1 cellular context compared by ENCODE assay signal in genomic region chr5:74640450-74641013, GRCh38.
TF ChIP-seq lines count a peak whose summit lies in the region.

A gene with protein sequence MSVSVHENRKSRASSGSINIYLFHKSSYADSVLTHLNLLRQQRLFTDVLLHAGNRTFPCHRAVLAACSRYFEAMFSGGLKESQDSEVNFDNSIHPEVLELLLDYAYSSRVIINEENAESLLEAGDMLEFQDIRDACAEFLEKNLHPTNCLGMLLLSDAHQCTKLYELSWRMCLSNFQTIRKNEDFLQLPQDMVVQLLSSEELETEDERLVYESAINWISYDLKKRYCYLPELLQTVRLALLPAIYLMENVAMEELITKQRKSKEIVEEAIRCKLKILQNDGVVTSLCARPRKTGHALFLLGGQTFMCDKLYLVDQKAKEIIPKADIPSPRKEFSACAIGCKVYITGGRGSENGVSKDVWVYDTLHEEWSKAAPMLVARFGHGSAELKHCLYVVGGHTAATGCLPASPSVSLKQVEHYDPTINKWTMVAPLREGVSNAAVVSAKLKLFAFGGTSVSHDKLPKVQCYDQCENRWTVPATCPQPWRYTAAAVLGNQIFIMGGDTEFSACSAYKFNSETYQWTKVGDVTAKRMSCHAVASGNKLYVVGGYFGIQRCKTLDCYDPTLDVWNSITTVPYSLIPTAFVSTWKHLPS (minus strand): TSS chr5:74640728. CDS start chr5:74636485, 4,243 bp downstream.

TF ChIP-seq in HepG2, 621 proteins besides CTCF, POLR2A, EP300 and RAD21 (continued from another document and continues in another):
- no peak for TF ChIP-seq TRAFD1 (CRISPR knock-in tag; IDR thresholded peaks at IDR 0.05; ENCODE audit: borderline replicate concordance)
- TF ChIP-seq STAG1 (CRISPR knock-in tag; IDR thresholded peaks at IDR 0.05), result peak; percentile 60
- TF ChIP-seq ZNF234 (CRISPR knock-in tag; conservative IDR thresholded peaks at IDR 0.05), result 0 out of 2 replicates have a peak, but pooled peaks have one; percentile 85
- peak; percentile 54; the same call in 1 of the 2 replicates for TF ChIP-seq KDM4B (CRISPR knock-in tag; IDR thresholded peaks at IDR 0.05)
- no peak for TF ChIP-seq PAF1 (CRISPR knock-in tag; IDR thresholded peaks at IDR 0.05)
- peak; percentile 69 for TF ChIP-seq RCOR2 (CRISPR knock-in tag; IDR thresholded peaks at IDR 0.05)
- peak; percentile 53; the same call in 1 of the 2 replicates for TF ChIP-seq ZNF121 (CRISPR knock-in tag; IDR thresholded peaks at IDR 0.05)
- TF ChIP-seq STAT5B (CRISPR knock-in tag; IDR thresholded peaks at IDR 0.05), result peak; percentile 59; the same call in 1 of the 2 replicates
- no peak for TF ChIP-seq CEBPZ (IDR thresholded peaks at IDR 0.05; ENCODE audit: low read length)
- TF ChIP-seq, protein P1, sequence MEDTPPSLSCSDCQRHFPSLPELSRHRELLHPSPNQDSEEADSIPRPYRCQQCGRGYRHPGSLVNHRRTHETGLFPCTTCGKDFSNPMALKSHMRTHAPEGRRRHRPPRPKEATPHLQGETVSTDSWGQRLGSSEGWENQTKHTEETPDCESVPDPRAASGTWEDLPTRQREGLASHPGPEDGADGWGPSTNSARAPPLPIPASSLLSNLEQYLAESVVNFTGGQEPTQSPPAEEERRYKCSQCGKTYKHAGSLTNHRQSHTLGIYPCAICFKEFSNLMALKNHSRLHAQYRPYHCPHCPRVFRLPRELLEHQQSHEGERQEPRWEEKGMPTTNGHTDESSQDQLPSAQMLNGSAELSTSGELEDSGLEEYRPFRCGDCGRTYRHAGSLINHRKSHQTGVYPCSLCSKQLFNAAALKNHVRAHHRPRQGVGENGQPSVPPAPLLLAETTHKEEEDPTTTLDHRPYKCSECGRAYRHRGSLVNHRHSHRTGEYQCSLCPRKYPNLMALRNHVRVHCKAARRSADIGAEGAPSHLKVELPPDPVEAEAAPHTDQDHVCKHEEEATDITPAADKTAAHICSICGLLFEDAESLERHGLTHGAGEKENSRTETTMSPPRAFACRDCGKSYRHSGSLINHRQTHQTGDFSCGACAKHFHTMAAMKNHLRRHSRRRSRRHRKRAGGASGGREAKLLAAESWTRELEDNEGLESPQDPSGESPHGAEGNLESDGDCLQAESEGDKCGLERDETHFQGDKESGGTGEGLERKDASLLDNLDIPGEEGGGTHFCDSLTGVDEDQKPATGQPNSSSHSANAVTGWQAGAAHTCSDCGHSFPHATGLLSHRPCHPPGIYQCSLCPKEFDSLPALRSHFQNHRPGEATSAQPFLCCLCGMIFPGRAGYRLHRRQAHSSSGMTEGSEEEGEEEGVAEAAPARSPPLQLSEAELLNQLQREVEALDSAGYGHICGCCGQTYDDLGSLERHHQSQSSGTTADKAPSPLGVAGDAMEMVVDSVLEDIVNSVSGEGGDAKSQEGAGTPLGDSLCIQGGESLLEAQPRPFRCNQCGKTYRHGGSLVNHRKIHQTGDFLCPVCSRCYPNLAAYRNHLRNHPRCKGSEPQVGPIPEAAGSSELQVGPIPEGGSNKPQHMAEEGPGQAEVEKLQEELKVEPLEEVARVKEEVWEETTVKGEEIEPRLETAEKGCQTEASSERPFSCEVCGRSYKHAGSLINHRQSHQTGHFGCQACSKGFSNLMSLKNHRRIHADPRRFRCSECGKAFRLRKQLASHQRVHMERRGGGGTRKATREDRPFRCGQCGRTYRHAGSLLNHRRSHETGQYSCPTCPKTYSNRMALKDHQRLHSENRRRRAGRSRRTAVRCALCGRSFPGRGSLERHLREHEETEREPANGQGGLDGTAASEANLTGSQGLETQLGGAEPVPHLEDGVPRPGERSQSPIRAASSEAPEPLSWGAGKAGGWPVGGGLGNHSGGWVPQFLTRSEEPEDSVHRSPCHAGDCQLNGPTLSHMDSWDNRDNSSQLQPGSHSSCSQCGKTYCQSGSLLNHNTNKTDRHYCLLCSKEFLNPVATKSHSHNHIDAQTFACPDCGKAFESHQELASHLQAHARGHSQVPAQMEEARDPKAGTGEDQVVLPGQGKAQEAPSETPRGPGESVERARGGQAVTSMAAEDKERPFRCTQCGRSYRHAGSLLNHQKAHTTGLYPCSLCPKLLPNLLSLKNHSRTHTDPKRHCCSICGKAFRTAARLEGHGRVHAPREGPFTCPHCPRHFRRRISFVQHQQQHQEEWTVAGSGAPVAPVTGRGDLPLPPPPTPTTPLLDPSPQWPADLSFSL (CRISPR knock-in tag; IDR thresholded peaks at IDR 0.05), result peak; percentile 69; the same call in 1 of the 2 replicates
- no peak for TF ChIP-seq ATM (IDR thresholded peaks at IDR 0.05; ENCODE audit: borderline replicate concordance)
- TF ChIP-seq CBFB (CRISPR knock-in tag; IDR thresholded peaks at IDR 0.05), result no peak
- no peak for TF ChIP-seq TP53 (CRISPR knock-in tag; conservative IDR thresholded peaks at IDR 0.05)
- no peak for TF ChIP-seq PLRG1 (conservative IDR thresholded peaks at IDR 0.05)
- no peak for TF ChIP-seq DZIP1 (CRISPR knock-in tag; IDR thresholded peaks at IDR 0.05)
- TF ChIP-seq ZNF232 (CRISPR knock-in tag; IDR thresholded peaks at IDR 0.05; ENCODE audit: borderline replicate concordance), result no peak
- peak; percentile 35 for TF ChIP-seq ZNF749 (CRISPR knock-in tag; IDR thresholded peaks at IDR 0.05; ENCODE audit: borderline replicate concordance)
- TF ChIP-seq, protein P2, sequence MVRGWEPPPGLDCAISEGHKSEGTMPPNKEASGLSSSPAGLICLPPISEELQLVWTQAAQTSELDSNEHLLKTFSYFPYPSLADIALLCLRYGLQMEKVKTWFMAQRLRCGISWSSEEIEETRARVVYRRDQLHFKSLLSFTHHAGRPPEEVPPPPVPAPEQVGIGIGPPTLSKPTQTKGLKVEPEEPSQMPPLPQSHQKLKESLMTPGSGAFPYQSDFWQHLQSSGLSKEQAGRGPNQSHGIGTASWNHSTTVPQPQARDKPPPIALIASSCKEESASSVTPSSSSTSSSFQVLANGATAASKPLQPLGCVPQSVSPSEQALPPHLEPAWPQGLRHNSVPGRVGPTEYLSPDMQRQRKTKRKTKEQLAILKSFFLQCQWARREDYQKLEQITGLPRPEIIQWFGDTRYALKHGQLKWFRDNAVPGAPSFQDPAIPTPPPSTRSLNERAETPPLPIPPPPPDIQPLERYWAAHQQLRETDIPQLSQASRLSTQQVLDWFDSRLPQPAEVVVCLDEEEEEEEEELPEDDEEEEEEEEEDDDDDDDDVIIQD (CRISPR knock-in tag; IDR thresholded peaks at IDR 0.05; ENCODE audit: low read depth), result peak; percentile 72; the same call in 1 of the 2 replicates
- TF ChIP-seq ZNF30 (CRISPR knock-in tag; IDR thresholded peaks at IDR 0.05), result no peak
- TF ChIP-seq HMGA1 (CRISPR knock-in tag; conservative IDR thresholded peaks at IDR 0.05), result no peak
- TF ChIP-seq CEBPB (IDR thresholded peaks at IDR 0.05; ENCODE audit: borderline replicate concordance, low read depth, low read length), result no peak
- peak; percentile 83; the same call in 1 of the 2 replicates for TF ChIP-seq HBP1 (CRISPR knock-in tag; IDR thresholded peaks at IDR 0.05; ENCODE audit: low read depth)
- TF ChIP-seq ZNF326 (CRISPR knock-in tag; IDR thresholded peaks at IDR 0.05; ENCODE audit: borderline replicate concordance), result no peak
- 0 out of 2 replicates have a peak, but pooled peaks have one; percentile 63 for TF ChIP-seq RERE (CRISPR knock-in tag; IDR thresholded peaks at IDR 0.05; ENCODE audit: low read depth)
- TF ChIP-seq, protein P3, sequence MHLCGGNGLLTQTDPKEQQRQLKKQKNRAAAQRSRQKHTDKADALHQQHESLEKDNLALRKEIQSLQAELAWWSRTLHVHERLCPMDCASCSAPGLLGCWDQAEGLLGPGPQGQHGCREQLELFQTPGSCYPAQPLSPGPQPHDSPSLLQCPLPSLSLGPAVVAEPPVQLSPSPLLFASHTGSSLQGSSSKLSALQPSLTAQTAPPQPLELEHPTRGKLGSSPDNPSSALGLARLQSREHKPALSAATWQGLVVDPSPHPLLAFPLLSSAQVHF (CRISPR knock-in tag; IDR thresholded peaks at IDR 0.05), result no peak; the same call in none of the 2 replicates
- peak; percentile 75 for TF ChIP-seq THAP11 (CRISPR knock-in tag; IDR thresholded peaks at IDR 0.05)
